ENCODE assay signal across 14 cellular contexts in genomic region chr1:158153781-158154444, GRCh38.
"Had no signal": no experiment of that assay in that cellular context is flagged by ENCODE, and none has a peak within 500 bp of the region (broad histone marks: within the 10 kb centered on the region; RNA-seq: fewer than 3 reads in every experiment).

No MANE protein-coding gene starts in this region.

- H3K36me3 ChIP-seq: prostate gland, right lobe of liver, upper lobe of left lung had no signal

- H3K27me3 ChIP-seq: body of pancreas, right lobe of liver, upper lobe of left lung had no signal

- H3K27ac Mint-ChIP-seq: activated naive CD4-positive, alpha-beta T cell treated with anti-CD3 and anti-CD28 coated beads, Interleukin-2, amount 50 U/mL, for 24 hours; naive thymus-derived CD8-positive, alpha-beta T cell; stimulated activated naive CD8-positive, alpha-beta T cell treated with anti-CD3 and anti-CD28 coated beads, Interleukin-15, Interleukin-2, amounts not matched to agents 100 ng/mL and 50 ng/mL, for 24 hours; T-helper 17 cell had no signal

- H3K36me3 Mint-ChIP-seq: activated naive CD4-positive, alpha-beta T cell treated with anti-CD3 and anti-CD28 coated beads, Interleukin-2, amount 50 U/mL, for 24 hours; naive thymus-derived CD8-positive, alpha-beta T cell had no signal

- DNase-seq: body of pancreas; cortex of kidney; effector memory CD4-positive, alpha-beta T cell; hippocampal formation; kidney glomerular epithelial cell; naive thymus-derived CD8-positive, alpha-beta T cell; right lobe of liver; T-helper 17 cell; upper lobe of left lung had no signal

- H3K27me3 Mint-ChIP-seq: activated naive CD4-positive, alpha-beta T cell treated with anti-CD3 and anti-CD28 coated beads, Interleukin-2, amount 50 U/mL, for 24 hours had no signal

- H3K9me3 ChIP-seq: body of pancreas, prostate gland, right lobe of liver, upper lobe of left lung had no signal

- H3K4me3 ChIP-seq: body of pancreas, prostate gland, right lobe of liver, upper lobe of left lung had no signal

- H3K27ac ChIP-seq: body of pancreas, prostate gland, right lobe of liver, upper lobe of left lung had no signal

- ATAC-seq: activated CD4-positive, CD25-positive, alpha-beta regulatory T cell treated with anti-CD3 and anti-CD28 coated beads, Interleukin-2, amount 50 U/mL, for 24 hours; body of pancreas; naive thymus-derived CD8-positive, alpha-beta T cell; right lobe of liver; T-helper 17 cell had no signal

- H3K9me3 Mint-ChIP-seq: activated naive CD4-positive, alpha-beta T cell treated with anti-CD3 and anti-CD28 coated beads, Interleukin-2, amount 50 U/mL, for 24 hours; central memory CD8-positive, alpha-beta T cell; naive thymus-derived CD8-positive, alpha-beta T cell; stimulated activated naive CD8-positive, alpha-beta T cell treated with anti-CD3 and anti-CD28 coated beads, Interleukin-15, Interleukin-2, amounts not matched to agents 100 ng/mL and 50 ng/mL, for 24 hours had no signal

- H3K4me3 Mint-ChIP-seq: activated naive CD4-positive, alpha-beta T cell treated with anti-CD3 and anti-CD28 coated beads, Interleukin-2, amount 50 U/mL, for 24 hours; central memory CD8-positive, alpha-beta T cell; stimulated activated naive CD8-positive, alpha-beta T cell treated with anti-CD3 and anti-CD28 coated beads, Interleukin-15, Interleukin-2, amounts not matched to agents 100 ng/mL and 50 ng/mL, for 24 hours; T-helper 17 cell had no signal
